In genomic region chr1:19086176-19086875, GRCh38 we compare ENCODE assay signal across 20 cellular contexts.
DNase-seq lines count a peak whose midpoint lies in the region; ATAC-seq, FAIRE-seq and TF ChIP-seq lines count a peak whose summit lies in the region.
"Had no signal": no experiment of that assay in that cellular context is flagged by ENCODE, and none has a peak within 500 bp of the region (broad histone marks: within the 10 kb centered on the region; RNA-seq: fewer than 3 reads in every experiment).

No MANE protein-coding gene starts in this region.

- ATAC-seq in A549: no peak
- ATAC-seq in left ventricle myocardium superior: peak; percentile 82
- no peak for ATAC-seq in T-helper 17 cell
- ATAC-seq: CD8-positive, alpha-beta T cell; Panc1 had no signal

- H3K27me3 ChIP-seq in brain microvascular endothelial cell (replicated peaks): no peaks in the 10 kb centered on the region
- no peaks in the 10 kb centered on the region for H3K27me3 ChIP-seq in uterus
- H3K27me3 ChIP-seq: transverse colon had no signal

- peaks cover 63% of the 10 kb centered on the region for H3K36me3 Mint-ChIP-seq in activated T-helper 1 cell treated with anti-CD3 and anti-CD28 coated beads, Interleukin-12 subunit alpha, Interleukin-12 subunit beta, Interleukin-2, Interleukin-4 antibody, amounts not matched to agents 30 ng/mL and 10 ng/mL and 1 ng/mL, durations not matched to agents 14 hours and 24 hours and 36 hours (ENCODE audit: low read depth)
- peaks cover 25% of the 10 kb centered on the region for H3K36me3 Mint-ChIP-seq in T-helper 17 cell (ENCODE audit: low read depth)

- H3K9me3 ChIP-seq in A549 (no peaks in the 10 kb centered on the region), uterus (no peaks in the 10 kb centered on the region), T-helper 17 cell (ENCODE audit: control insufficient read depth, low read length, poor library complexity, severe bottlenecking) (no peaks in the 10 kb centered on the region)
- H3K9me3 ChIP-seq: transverse colon had no signal

- CTCF ChIA-PET in A549 (lab: Yijun Ruan, JAX): interaction anchor here (0.9 to 15.2 kb wide), 3 partner anchors 174 to 202 kb away, joined by 3 to 319 read pairs (median 4); partner anchors contain the start of gene ALDH4A1

- H3K9me3 Mint-ChIP-seq in activated T-helper 1 cell treated with anti-CD3 and anti-CD28 coated beads, Interleukin-12 subunit alpha, Interleukin-12 subunit beta, Interleukin-2, Interleukin-4 antibody, amounts not matched to agents 30 ng/mL and 10 ng/mL and 1 ng/mL, durations not matched to agents 14 hours and 24 hours and 36 hours: no peaks in the 10 kb centered on the region
- H3K9me3 Mint-ChIP-seq: activated naive CD8-positive, alpha-beta T cell treated with anti-CD3 and anti-CD28 coated beads for 36 hours; brain; CD8-positive, alpha-beta T cell; mesothelial cell of epicardium; neural crest cell had no signal

- TF ChIP-seq POLR2A in A549 (IDR thresholded peaks at IDR 0.05; ENCODE audit: low read length): no peak
- no peak for TF ChIP-seq POLR2A in uterus (IDR thresholded peaks at IDR 0.05)

- TF ChIP-seq EP300 in A549 (IDR thresholded peaks at IDR 0.05): no peak

- TF ChIP-seq CTCF in A549 (IDR thresholded peaks at IDR 0.05) (no peak), brain microvascular endothelial cell (IDR thresholded peaks at IDR 0.05; ENCODE audit: low read depth, low read length, missing control alignments) (no peak), uterus (IDR thresholded peaks at IDR 0.05) (no peak)

- in situ Hi-C loops in brain microvascular endothelial cell (cut with HindIII; ENCODE audit: low pct_ligation_motif_present, low sequenced_read_pairs): loop anchor here (10.0 kb wide), 1 partner anchor 182 kb away; the partner anchor contains the start of gene ALDH4A1

- TF ChIP-seq RAD21 in A549 (conservative IDR thresholded peaks at IDR 0.05 in 1 of 2, IDR thresholded peaks at IDR 0.05 in 1 of 2): no peak

- no peak for FAIRE-seq in A549 (lab: Jason Lieb, UNC)

- DNase-seq in A549 (ENCODE audit: low read depth in 1 of 2, low spot score in 1 of 2) (no peak), left ventricle myocardium superior (peak; percentile 69), posterior vena cava (ENCODE audit: low spot score) (peak; percentile 56), brain microvascular endothelial cell (no peak), DMS79 (lab: John Stamatoyannopoulos, UW) (no peak), uterus (no peak), T-helper 17 cell (no peak)
- DNase-seq in activated T-helper 1 cell treated with anti-CD3 and anti-CD28 coated beads, Interleukin-12 subunit alpha, Interleukin-12 subunit beta, Interleukin-2, Interleukin-4 antibody, amounts not matched to agents 30 ng/mL and 10 ng/mL and 1 ng/mL, durations not matched to agents 14 hours and 24 hours and 36 hours (ENCODE audit: low spot score): no peak
- DNase-seq: activated naive CD8-positive, alpha-beta T cell treated with anti-CD3 and anti-CD28 coated beads for 36 hours; CD8-positive, alpha-beta T cell; DND-41; GM23248; NCI-H1417; retina; stimulated activated naive CD4-positive, alpha-beta T cell; transverse colon had no signal

- peaks cover 92% of the 10 kb centered on the region for H3K36me3 ChIP-seq in brain microvascular endothelial cell (replicated peaks)
- H3K36me3 ChIP-seq in uterus: no peaks in the 10 kb centered on the region

- intact Hi-C loops in activated T-helper 1 cell treated with anti-CD3 and anti-CD28 coated beads, Interleukin-12 subunit alpha, Interleukin-12 subunit beta, Interleukin-2, Interleukin-4 antibody, amounts not matched to agents 30 ng/mL and 10 ng/mL and 1 ng/mL, durations not matched to agents 14 hours and 24 hours and 36 hours (cut with micrococcal nuclease): loop anchor here (5.0 kb wide), 1 partner anchor 129 kb away; the partner anchor contains the start of gene IFFO2
- intact Hi-C loops in left ventricle myocardium superior (cut with micrococcal nuclease): no loop called here
- intact Hi-C loops in posterior vena cava (cut with DNase I): no loop called here
- intact Hi-C loops in uterus (cut with DNase I; ENCODE audit: low total_unique reads): no loop called here

- POLR2A ChIA-PET in A549 (lab: Yijun Ruan, JAX): no interaction called here

- peaks cover 37% of the 10 kb centered on the region for H3K4me1 ChIP-seq in A549
- no peaks in the 10 kb centered on the region for H3K4me1 ChIP-seq in uterus

- H3K4me3 ChIP-seq in A549 (no peak overlapping the region), brain microvascular endothelial cell (ENCODE audit: low read depth, low read length) (no peak overlapping the region), uterus (no peak overlapping the region)
- H3K4me3 ChIP-seq: GM23248, transverse colon had no signal

- H3K4me3 Mint-ChIP-seq in activated T-helper 1 cell treated with anti-CD3 and anti-CD28 coated beads, Interleukin-12 subunit alpha, Interleukin-12 subunit beta, Interleukin-2, Interleukin-4 antibody, amounts not matched to agents 30 ng/mL and 10 ng/mL and 1 ng/mL, durations not matched to agents 14 hours and 24 hours and 36 hours: no peak overlapping the region
- H3K4me3 Mint-ChIP-seq in T-helper 17 cell: no peak overlapping the region
- H3K4me3 Mint-ChIP-seq: activated naive CD8-positive, alpha-beta T cell treated with anti-CD3 and anti-CD28 coated beads for 36 hours; brain; CD8-positive, alpha-beta T cell; mesothelial cell of epicardium; neural crest cell had no signal

- no peak overlapping the region for H3K4me2 ChIP-seq in A549

- H3K4me1 Mint-ChIP-seq in activated T-helper 1 cell treated with anti-CD3 and anti-CD28 coated beads, Interleukin-12 subunit alpha, Interleukin-12 subunit beta, Interleukin-2, Interleukin-4 antibody, amounts not matched to agents 30 ng/mL and 10 ng/mL and 1 ng/mL, durations not matched to agents 14 hours and 24 hours and 36 hours (ENCODE audit: low read depth): peaks cover 40% of the 10 kb centered on the region
- H3K4me1 Mint-ChIP-seq in T-helper 17 cell: peaks cover 10% of the 10 kb centered on the region
- H3K4me1 Mint-ChIP-seq: mesothelial cell of epicardium, neural crest cell had no signal

- H3K27me3 Mint-ChIP-seq in activated T-helper 1 cell treated with anti-CD3 and anti-CD28 coated beads, Interleukin-12 subunit alpha, Interleukin-12 subunit beta, Interleukin-2, Interleukin-4 antibody, amounts not matched to agents 30 ng/mL and 10 ng/mL and 1 ng/mL, durations not matched to agents 14 hours and 24 hours and 36 hours (ENCODE audit: insufficient read depth): no peaks in the 10 kb centered on the region
- no peaks in the 10 kb centered on the region for H3K27me3 Mint-ChIP-seq in T-helper 17 cell
- H3K27me3 Mint-ChIP-seq: activated naive CD8-positive, alpha-beta T cell treated with anti-CD3 and anti-CD28 coated beads for 36 hours; brain had no signal

- peak overlapping the region; percentile 45 to 78; a peak in 5 of 6 replicates for H3K27ac ChIP-seq in A549
- no peak overlapping the region for H3K27ac ChIP-seq in brain microvascular endothelial cell
- H3K27ac ChIP-seq in uterus: no peak overlapping the region
- H3K27ac ChIP-seq: GM23248 had no signal

- H3K27ac Mint-ChIP-seq in activated T-helper 1 cell treated with anti-CD3 and anti-CD28 coated beads, Interleukin-12 subunit alpha, Interleukin-12 subunit beta, Interleukin-2, Interleukin-4 antibody, amounts not matched to agents 30 ng/mL and 10 ng/mL and 1 ng/mL, durations not matched to agents 14 hours and 24 hours and 36 hours: peak overlapping the region; percentile 5
- no peak overlapping the region for H3K27ac Mint-ChIP-seq in T-helper 17 cell
- H3K27ac Mint-ChIP-seq: activated naive CD8-positive, alpha-beta T cell treated with anti-CD3 and anti-CD28 coated beads for 36 hours; CD8-positive, alpha-beta T cell; mesothelial cell of epicardium had no signal

- 90% methylated on average over 15 of the region's 21 CpGs for WGBS in A549 (ENCODE audit: missing lambda C conversion rate)

TF ChIP-seq in A549, 52 proteins besides CTCF, POLR2A, EP300 and RAD21:
- TF ChIP-seq SREBF2 (IDR thresholded peaks at IDR 0.05): no peak
- TF ChIP-seq BHLHE40 (IDR thresholded peaks at IDR 0.05; ENCODE audit: low read depth, low read length): no peak
- TF ChIP-seq ZC3H11A (IDR thresholded peaks at IDR 0.05): no peak
- TF ChIP-seq FOXS1 (CRISPR knock-in tag; IDR thresholded peaks at IDR 0.05): no peak
- no peak for TF ChIP-seq SMC3 (IDR thresholded peaks at IDR 0.05)
- no peak for TF ChIP-seq MAFK (IDR thresholded peaks at IDR 0.05; ENCODE audit: partially characterized antibody)
- no peak for TF ChIP-seq RNF2 (IDR thresholded peaks at IDR 0.05; ENCODE audit: borderline replicate concordance, low read depth)
- TF ChIP-seq MYC (IDR thresholded peaks at IDR 0.05; ENCODE audit: borderline replicate concordance, low read length): no peak
- no peak for TF ChIP-seq POLR2AphosphoS2 (conservative IDR thresholded peaks at IDR 0.05; ENCODE audit: low read length)
- no peak for TF ChIP-seq ZSCAN20 (CRISPR knock-in tag; IDR thresholded peaks at IDR 0.05)
- TF ChIP-seq, protein P1, sequence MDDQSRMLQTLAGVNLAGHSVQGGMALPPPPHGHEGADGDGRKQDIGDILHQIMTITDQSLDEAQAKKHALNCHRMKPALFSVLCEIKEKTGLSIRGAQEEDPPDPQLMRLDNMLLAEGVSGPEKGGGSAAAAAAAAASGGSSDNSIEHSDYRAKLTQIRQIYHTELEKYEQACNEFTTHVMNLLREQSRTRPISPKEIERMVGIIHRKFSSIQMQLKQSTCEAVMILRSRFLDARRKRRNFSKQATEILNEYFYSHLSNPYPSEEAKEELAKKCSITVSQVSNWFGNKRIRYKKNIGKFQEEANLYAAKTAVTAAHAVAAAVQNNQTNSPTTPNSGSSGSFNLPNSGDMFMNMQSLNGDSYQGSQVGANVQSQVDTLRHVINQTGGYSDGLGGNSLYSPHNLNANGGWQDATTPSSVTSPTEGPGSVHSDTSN (IDR thresholded peaks at IDR 0.05): no peak

Comparison
In these comparisons a context has a peak if more than half of its experiments do, and no peak if none do; other contexts are left out.
1. DNase-seq: peak in left ventricle myocardium superior (single experiment) and posterior vena cava (single experiment); none in A549 (0 of 2), activated T-helper 1 cell treated with anti-CD3 and anti-CD28 coated beads, Interleukin-12 subunit alpha, Interleukin-12 subunit beta, Interleukin-2, Interleukin-4 antibody, amounts not matched to agents 30 ng/mL and 10 ng/mL and 1 ng/mL, durations not matched to agents 14 hours and 24 hours and 36 hours (single experiment), brain microvascular endothelial cell (single experiment), DMS79 (single experiment), uterus (0 of 2) and T-helper 17 cell (0 of 3).
2. H3K27ac ChIP-seq: peak in A549 (2 of 2); none in brain microvascular endothelial cell (single experiment) and uterus (0 of 2).